Comparison of ENCODE assay signal across 1 cellular context in the genomic region with DNA sequence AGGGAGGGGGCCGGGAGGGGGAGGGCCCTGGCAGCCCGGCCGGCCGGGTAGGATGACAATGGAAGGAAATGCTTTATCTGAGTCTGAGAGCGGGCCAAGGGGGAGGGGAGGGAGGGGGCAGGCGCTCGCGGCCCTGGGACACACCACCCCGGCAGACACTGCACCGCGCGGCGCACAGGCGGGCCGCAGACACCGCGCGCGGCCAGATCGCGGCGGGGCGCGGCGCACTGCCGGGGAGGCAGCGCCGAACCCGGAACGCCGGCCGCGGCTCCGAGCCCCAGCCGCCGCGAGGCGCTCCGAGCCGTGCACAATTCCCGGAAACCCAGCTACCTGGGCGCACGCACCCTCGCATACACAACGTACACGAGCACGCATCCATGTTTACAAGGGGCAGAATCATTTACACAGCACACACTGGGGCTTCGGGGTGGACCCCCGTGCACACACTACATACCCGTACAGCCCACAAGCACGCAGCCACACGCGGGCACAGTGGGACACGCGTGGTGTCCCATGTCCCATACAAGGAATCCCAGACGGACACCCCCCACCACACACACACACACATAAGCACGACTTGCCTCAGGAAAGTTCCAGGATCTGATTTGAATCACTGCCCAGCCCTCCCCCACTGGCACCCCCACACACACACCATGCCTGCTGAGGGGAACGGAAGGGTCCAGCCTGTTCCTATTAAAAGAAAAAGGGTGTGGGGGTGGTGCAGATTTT.
TF ChIP-seq lines count a peak whose summit lies in the region.

TSS of gene HDAC7 (minus strand) at position 2 of the 729 bp plus-strand sequence. CDS start 118 bp downstream, outside the sequence.

TF ChIP-seq in K562, 482 proteins besides CTCF, POLR2A, EP300 and RAD21 (continued from another document and continues in another):
- TF ChIP-seq ZBTB34 (CRISPR knock-in tag; IDR thresholded peaks at IDR 0.05) (no peak), ZBTB26 (CRISPR knock-in tag; IDR thresholded peaks at IDR 0.05) (peak; percentile 51; the same call in 1 of the 2 replicates), ZBTB33 (CRISPR knock-in tag; IDR thresholded peaks at IDR 0.05) (no peak), JUND (IDR thresholded peaks at IDR 0.05; ENCODE audit: borderline replicate concordance, low read depth, low read length) (no peak), JUND (tag; IDR thresholded peaks at IDR 0.05; ENCODE audit: borderline replicate concordance, low read depth, low read length) (no peak; the same call in 2 of the 3 replicates), HMBOX1 (IDR thresholded peaks at IDR 0.05) (no peak), ZKSCAN3 (CRISPR knock-in tag; IDR thresholded peaks at IDR 0.05) (no peak; the same call in 1 of the 2 replicates), SIRT6 (IDR thresholded peaks at IDR 0.05; ENCODE audit: low read depth, low read length) (no peak), MAZ (CRISPR knock-in tag; conservative IDR thresholded peaks at IDR 0.05 in 1 of 2, IDR thresholded peaks at IDR 0.05 in 1 of 2) (peak; percentile 39 to 88; a peak in 3 of 4 replicates), ZNF143 (CRISPR knock-in tag; IDR thresholded peaks at IDR 0.05) (no peak), CBFA2T2 (conservative IDR thresholded peaks at IDR 0.05) (no peak), RBM34 (IDR thresholded peaks at IDR 0.05; ENCODE audit: borderline replicate concordance, insufficient read depth, low read length) (no peak), ZBTB7A (IDR thresholded peaks at IDR 0.05; ENCODE audit: borderline replicate concordance, control insufficient read depth, low read depth, low read length) (peak; percentile 27; the same call in 1 of the 2 replicates), BMI1 (IDR thresholded peaks at IDR 0.05; ENCODE audit: low read length) (no peak), HSF4 (CRISPR knock-in tag; IDR thresholded peaks at IDR 0.05; ENCODE audit: borderline replicate concordance) (no peak), THAP7 (CRISPR knock-in tag; IDR thresholded peaks at IDR 0.05) (no peak), LARP7 (IDR thresholded peaks at IDR 0.05) (0 out of 2 replicates have a peak, but pooled peaks have one; percentile 47), STAT5B (CRISPR knock-in tag; IDR thresholded peaks at IDR 0.05) (no peak), ZFP1 (CRISPR knock-in tag; IDR thresholded peaks at IDR 0.05) (no peak), JUNB (CRISPR knock-in tag; conservative IDR thresholded peaks at IDR 0.05) (no peak), HINFP (tag; conservative IDR thresholded peaks at IDR 0.05; ENCODE audit: low read depth) (no peak), THRA (IDR thresholded peaks at IDR 0.05) (no peak), HNRNPK (IDR thresholded peaks at IDR 0.05; ENCODE audit: low read depth, low read length, poor library complexity, severe bottlenecking) (no peak), PHF8 (IDR thresholded peaks at IDR 0.05; ENCODE audit: borderline replicate concordance, low read length) (peak; percentile 64; the same call in 1 of the 2 replicates)
- TF ChIP-seq, protein P1, sequence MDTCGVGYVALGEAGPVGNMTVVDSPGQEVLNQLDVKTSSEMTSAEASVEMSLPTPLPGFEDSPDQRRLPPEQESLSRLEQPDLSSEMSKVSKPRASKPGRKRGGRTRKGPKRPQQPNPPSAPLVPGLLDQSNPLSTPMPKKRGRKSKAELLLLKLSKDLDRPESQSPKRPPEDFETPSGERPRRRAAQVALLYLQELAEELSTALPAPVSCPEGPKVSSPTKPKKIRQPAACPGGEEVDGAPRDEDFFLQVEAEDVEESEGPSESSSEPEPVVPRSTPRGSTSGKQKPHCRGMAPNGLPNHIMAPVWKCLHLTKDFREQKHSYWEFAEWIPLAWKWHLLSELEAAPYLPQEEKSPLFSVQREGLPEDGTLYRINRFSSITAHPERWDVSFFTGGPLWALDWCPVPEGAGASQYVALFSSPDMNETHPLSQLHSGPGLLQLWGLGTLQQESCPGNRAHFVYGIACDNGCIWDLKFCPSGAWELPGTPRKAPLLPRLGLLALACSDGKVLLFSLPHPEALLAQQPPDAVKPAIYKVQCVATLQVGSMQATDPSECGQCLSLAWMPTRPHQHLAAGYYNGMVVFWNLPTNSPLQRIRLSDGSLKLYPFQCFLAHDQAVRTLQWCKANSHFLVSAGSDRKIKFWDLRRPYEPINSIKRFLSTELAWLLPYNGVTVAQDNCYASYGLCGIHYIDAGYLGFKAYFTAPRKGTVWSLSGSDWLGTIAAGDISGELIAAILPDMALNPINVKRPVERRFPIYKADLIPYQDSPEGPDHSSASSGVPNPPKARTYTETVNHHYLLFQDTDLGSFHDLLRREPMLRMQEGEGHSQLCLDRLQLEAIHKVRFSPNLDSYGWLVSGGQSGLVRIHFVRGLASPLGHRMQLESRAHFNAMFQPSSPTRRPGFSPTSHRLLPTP (IDR thresholded peaks at IDR 0.05; ENCODE audit: borderline replicate concordance, extremely low read depth, insufficient read length), result no peak
- TF ChIP-seq, protein P2, sequence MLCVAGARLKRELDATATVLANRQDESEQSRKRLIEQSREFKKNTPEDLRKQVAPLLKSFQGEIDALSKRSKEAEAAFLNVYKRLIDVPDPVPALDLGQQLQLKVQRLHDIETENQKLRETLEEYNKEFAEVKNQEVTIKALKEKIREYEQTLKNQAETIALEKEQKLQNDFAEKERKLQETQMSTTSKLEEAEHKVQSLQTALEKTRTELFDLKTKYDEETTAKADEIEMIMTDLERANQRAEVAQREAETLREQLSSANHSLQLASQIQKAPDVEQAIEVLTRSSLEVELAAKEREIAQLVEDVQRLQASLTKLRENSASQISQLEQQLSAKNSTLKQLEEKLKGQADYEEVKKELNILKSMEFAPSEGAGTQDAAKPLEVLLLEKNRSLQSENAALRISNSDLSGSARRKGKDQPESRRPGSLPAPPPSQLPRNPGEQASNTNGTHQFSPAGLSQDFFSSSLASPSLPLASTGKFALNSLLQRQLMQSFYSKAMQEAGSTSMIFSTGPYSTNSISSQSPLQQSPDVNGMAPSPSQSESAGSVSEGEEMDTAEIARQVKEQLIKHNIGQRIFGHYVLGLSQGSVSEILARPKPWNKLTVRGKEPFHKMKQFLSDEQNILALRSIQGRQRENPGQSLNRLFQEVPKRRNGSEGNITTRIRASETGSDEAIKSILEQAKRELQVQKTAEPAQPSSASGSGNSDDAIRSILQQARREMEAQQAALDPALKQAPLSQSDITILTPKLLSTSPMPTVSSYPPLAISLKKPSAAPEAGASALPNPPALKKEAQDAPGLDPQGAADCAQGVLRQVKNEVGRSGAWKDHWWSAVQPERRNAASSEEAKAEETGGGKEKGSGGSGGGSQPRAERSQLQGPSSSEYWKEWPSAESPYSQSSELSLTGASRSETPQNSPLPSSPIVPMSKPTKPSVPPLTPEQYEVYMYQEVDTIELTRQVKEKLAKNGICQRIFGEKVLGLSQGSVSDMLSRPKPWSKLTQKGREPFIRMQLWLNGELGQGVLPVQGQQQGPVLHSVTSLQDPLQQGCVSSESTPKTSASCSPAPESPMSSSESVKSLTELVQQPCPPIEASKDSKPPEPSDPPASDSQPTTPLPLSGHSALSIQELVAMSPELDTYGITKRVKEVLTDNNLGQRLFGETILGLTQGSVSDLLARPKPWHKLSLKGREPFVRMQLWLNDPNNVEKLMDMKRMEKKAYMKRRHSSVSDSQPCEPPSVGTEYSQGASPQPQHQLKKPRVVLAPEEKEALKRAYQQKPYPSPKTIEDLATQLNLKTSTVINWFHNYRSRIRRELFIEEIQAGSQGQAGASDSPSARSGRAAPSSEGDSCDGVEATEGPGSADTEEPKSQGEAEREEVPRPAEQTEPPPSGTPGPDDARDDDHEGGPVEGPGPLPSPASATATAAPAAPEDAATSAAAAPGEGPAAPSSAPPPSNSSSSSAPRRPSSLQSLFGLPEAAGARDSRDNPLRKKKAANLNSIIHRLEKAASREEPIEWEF (CRISPR knock-in tag; IDR thresholded peaks at IDR 0.05), result no peak
- TF ChIP-seq, protein P3, sequence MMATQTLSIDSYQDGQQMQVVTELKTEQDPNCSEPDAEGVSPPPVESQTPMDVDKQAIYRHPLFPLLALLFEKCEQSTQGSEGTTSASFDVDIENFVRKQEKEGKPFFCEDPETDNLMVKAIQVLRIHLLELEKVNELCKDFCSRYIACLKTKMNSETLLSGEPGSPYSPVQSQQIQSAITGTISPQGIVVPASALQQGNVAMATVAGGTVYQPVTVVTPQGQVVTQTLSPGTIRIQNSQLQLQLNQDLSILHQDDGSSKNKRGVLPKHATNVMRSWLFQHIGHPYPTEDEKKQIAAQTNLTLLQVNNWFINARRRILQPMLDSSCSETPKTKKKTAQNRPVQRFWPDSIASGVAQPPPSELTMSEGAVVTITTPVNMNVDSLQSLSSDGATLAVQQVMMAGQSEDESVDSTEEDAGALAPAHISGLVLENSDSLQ (IDR thresholded peaks at IDR 0.05), result no peak
